Comparison of ENCODE assay signal across 8 cellular contexts in genomic region chr21:37072988-37073416, GRCh38. TPM values are rescaled to one million over a fixed set of nuclear protein-coding genes. Genes with fewer than 3 reads are reported as not detected.
A peak's percentile ranks its signal among the peaks of the same experiment; 100 is the strongest.
DNase-seq lines count a peak whose midpoint lies in the region; ATAC-seq, FAIRE-seq and TF ChIP-seq lines count a peak whose summit lies in the region.

PIGP (minus strand) TSS chr21:37073071; CDS start chr21:37072515, 556 bp downstream.
A gene with protein sequence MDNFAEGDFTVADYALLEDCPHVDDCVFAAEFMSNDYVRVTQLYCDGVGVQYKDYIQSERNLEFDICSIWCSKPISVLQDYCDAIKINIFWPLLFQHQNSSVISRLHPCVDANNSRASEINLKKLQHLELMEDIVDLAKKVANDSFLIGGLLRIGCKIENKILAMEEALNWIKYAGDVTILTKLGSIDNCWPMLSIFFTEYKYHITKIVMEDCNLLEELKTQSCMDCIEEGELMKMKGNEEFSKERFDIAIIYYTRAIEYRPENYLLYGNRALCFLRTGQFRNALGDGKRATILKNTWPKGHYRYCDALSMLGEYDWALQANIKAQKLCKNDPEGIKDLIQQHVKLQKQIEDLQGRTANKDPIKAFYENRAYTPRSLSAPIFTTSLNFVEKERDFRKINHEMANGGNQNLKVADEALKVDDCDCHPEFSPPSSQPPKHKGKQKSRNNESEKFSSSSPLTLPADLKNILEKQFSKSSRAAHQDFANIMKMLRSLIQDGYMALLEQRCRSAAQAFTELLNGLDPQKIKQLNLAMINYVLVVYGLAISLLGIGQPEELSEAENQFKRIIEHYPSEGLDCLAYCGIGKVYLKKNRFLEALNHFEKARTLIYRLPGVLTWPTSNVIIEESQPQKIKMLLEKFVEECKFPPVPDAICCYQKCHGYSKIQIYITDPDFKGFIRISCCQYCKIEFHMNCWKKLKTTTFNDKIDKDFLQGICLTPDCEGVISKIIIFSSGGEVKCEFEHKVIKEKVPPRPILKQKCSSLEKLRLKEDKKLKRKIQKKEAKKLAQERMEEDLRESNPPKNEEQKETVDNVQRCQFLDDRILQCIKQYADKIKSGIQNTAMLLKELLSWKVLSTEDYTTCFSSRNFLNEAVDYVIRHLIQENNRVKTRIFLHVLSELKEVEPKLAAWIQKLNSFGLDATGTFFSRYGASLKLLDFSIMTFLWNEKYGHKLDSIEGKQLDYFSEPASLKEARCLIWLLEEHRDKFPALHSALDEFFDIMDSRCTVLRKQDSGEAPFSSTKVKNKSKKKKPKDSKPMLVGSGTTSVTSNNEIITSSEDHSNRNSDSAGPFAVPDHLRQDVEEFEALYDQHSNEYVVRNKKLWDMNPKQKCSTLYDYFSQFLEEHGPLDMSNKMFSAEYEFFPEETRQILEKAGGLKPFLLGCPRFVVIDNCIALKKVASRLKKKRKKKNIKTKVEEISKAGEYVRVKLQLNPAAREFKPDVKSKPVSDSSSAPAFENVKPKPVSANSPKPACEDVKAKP (N-terminal part only) (plus strand): TSS chr21:37073254. CDS start chr21:37087258, 14,004 bp downstream.

- H3K4me3 ChIP-seq in left ventricle myocardium inferior, result peak within 1 kb of the TSS; percentile 94
- H3K4me3 ChIP-seq in psoas muscle, result peak within 1 kb of the TSS; percentile 78

- in situ Hi-C loops in GM13976 (cut with MboI; ENCODE audit: low sequenced_read_pairs, unreplicated experiment), result no loop called here

- ATAC-seq in HG02885 (IDR thresholded peaks at IDR 0.05; ENCODE audit: poor library complexity, unreplicated experiment) (peak; percentile 71), psoas muscle (peak; percentile 86 to 90 (median 88))

- H3K27me3 Mint-ChIP-seq in T-helper 1 cell treated with Interleukin-12 subunit alpha and Interleukin-12 subunit beta and Interleukin-4 antibody, amounts not matched to agents 30 μg/mL and 1 μg/mL, for 36 hours (ENCODE audit: low read depth), result no peaks in the 10 kb centered on the region

- H3K27ac Mint-ChIP-seq in T-helper 1 cell treated with Interleukin-12 subunit alpha and Interleukin-12 subunit beta and Interleukin-4 antibody, amounts not matched to agents 30 μg/mL and 1 μg/mL, for 36 hours, result peak within 1 kb of the TSS; percentile 94

- TF ChIP-seq CTCF in GM13976 (IDR thresholded peaks at IDR 0.05; ENCODE audit: borderline replicate concordance, control extremely low read depth, extremely low read depth, insufficient read depth, missing control alignments) (no peak), left ventricle myocardium inferior (IDR thresholded peaks at IDR 0.05; ENCODE audit: borderline replicate concordance) (no peak), psoas muscle (IDR thresholded peaks at IDR 0.05) (no peak)

- H3K9me3 Mint-ChIP-seq in T-helper 1 cell treated with Interleukin-12 subunit alpha and Interleukin-12 subunit beta and Interleukin-4 antibody, amounts not matched to agents 30 μg/mL and 1 μg/mL, for 36 hours, result no peaks in the 10 kb centered on the region

- DNase-seq in GM13976 (ENCODE audit: low spot score) (peak; percentile 98), NCI-H1694 treated with DMSO at 0.1 percent for 48 hours (lab: John Stamatoyannopoulos, UW) (peak; percentile 95), amniotic stem cell (lab: John Stamatoyannopoulos, UW) (peak; percentile 81), left ventricle myocardium inferior (peak; percentile 96), psoas muscle (peak; percentile 96 to 97), urothelium cell line (ENCODE audit: low spot score) (peak; percentile 89)

- H3K27me3 ChIP-seq in left ventricle myocardium inferior (ENCODE audit: low read depth) (no peaks in the 10 kb centered on the region), psoas muscle (ENCODE audit: insufficient read depth in 3 of 3, low read length in 2 of 3) (no peaks in the 10 kb centered on the region)

- intact Hi-C loops in left ventricle myocardium inferior (cut with micrococcal nuclease) (no loop called here), psoas muscle (cut with DNase I) (loop anchor here in 1 of 2 donors (5.0 kb wide), 1 partner anchor 81 kb away; no protein-coding TSS in a partner anchor)

- H3K9me3 ChIP-seq in left ventricle myocardium inferior (replicated peaks) (no peaks in the 10 kb centered on the region), psoas muscle (no peaks in the 10 kb centered on the region)

- H3K27ac ChIP-seq in left ventricle myocardium inferior (replicated peaks), result peak within 1 kb of the TSS; percentile 99
- peak within 1 kb of the TSS; percentile 95 for H3K27ac ChIP-seq in psoas muscle

- WGBS in psoas muscle, 3 donors, result 0 to 1% (median 1%) methylated on average over 21 to 61 of the region's 61 CpGs

- H3K4me1 ChIP-seq in left ventricle myocardium inferior (peaks cover 43% of the 10 kb centered on the region), psoas muscle (peaks cover 15% of the 10 kb centered on the region)

- peaks cover 26% of the 10 kb centered on the region for H3K4me1 Mint-ChIP-seq in T-helper 1 cell treated with Interleukin-12 subunit alpha and Interleukin-12 subunit beta and Interleukin-4 antibody, amounts not matched to agents 30 μg/mL and 1 μg/mL, for 36 hours (ENCODE audit: low read depth)

- peaks cover 6% of the 10 kb centered on the region for H3K36me3 Mint-ChIP-seq in T-helper 1 cell treated with Interleukin-12 subunit alpha and Interleukin-12 subunit beta and Interleukin-4 antibody, amounts not matched to agents 30 μg/mL and 1 μg/mL, for 36 hours (ENCODE audit: low read depth)

- no peak for FAIRE-seq in urothelium cell line (lab: Jason Lieb, UNC)

- peak within 1 kb of the TSS; percentile 93 for H3K4me3 Mint-ChIP-seq in T-helper 1 cell treated with Interleukin-12 subunit alpha and Interleukin-12 subunit beta and Interleukin-4 antibody, amounts not matched to agents 30 μg/mL and 1 μg/mL, for 36 hours

- H3K36me3 ChIP-seq in left ventricle myocardium inferior, result peaks cover 20% of the 10 kb centered on the region
- H3K36me3 ChIP-seq in psoas muscle (ENCODE audit: insufficient read depth in 1 of 2, low read depth in 1 of 2), result peaks cover 4 to 26% of the 10 kb centered on the region in 2 donors

RNA-seq across cellular contexts. Expression of gene PIGP, which starts in this region (rescaled TPM):
- total RNA-seq in left ventricle myocardium inferior (37.6 TPM), psoas muscle (10 to 100 TPM; 26.6 to 46.9 (median 34.4) TPM)
- 10 to 100 TPM; 23.0 to 41.5 (median 27.2) TPM for polyA plus RNA-seq in psoas muscle

RNA-seq across cellular contexts. Expression of the second gene that starts in this region (rescaled TPM):
- total RNA-seq in left ventricle myocardium inferior (44.3 TPM), psoas muscle (10 to 100 TPM; 22.2 to 50.3 (median 30.0) TPM)
- 10 to 100 TPM in 2 of 3 donors, 1 to 10 TPM in 1; 6.5 to 25.7 (median 13.7) TPM for polyA plus RNA-seq in psoas muscle

Comparison
In these comparisons a context has a peak if more than half of its experiments do, and no peak if none do; other contexts are left out.
1. Peak in every context shown above with its lines: DNase-seq, ATAC-seq, H3K4me3 ChIP-seq and H3K27ac ChIP-seq.